2 cellular contexts compared by ENCODE assay signal in genomic region chr5:3123763-3124157, GRCh38.
TF ChIP-seq lines count a peak whose summit lies in the region.

No MANE protein-coding gene starts in this region.

TF ChIP-seq in H1, 55 proteins besides CTCF, POLR2A, EP300 and RAD21 (continued from another document):
- peak; percentile 91 for TF ChIP-seq CHD7 (IDR thresholded peaks at IDR 0.05; ENCODE audit: insufficient replicate concordance, low read length)

TF ChIP-seq in SK-N-SH treated with all-trans-retinoic acid at 6 μM for 48 hours, 23 proteins besides CTCF, POLR2A, EP300 and RAD21 (continued from another document):
- TF ChIP-seq ZNF8 (CRISPR knock-in tag; IDR thresholded peaks at IDR 0.05): no peak
- TF ChIP-seq ZC3H10 (CRISPR knock-in tag; IDR thresholded peaks at IDR 0.05): no peak
- TF ChIP-seq ISL1 (CRISPR knock-in tag; IDR thresholded peaks at IDR 0.05): no peak
- TF ChIP-seq, protein P1, sequence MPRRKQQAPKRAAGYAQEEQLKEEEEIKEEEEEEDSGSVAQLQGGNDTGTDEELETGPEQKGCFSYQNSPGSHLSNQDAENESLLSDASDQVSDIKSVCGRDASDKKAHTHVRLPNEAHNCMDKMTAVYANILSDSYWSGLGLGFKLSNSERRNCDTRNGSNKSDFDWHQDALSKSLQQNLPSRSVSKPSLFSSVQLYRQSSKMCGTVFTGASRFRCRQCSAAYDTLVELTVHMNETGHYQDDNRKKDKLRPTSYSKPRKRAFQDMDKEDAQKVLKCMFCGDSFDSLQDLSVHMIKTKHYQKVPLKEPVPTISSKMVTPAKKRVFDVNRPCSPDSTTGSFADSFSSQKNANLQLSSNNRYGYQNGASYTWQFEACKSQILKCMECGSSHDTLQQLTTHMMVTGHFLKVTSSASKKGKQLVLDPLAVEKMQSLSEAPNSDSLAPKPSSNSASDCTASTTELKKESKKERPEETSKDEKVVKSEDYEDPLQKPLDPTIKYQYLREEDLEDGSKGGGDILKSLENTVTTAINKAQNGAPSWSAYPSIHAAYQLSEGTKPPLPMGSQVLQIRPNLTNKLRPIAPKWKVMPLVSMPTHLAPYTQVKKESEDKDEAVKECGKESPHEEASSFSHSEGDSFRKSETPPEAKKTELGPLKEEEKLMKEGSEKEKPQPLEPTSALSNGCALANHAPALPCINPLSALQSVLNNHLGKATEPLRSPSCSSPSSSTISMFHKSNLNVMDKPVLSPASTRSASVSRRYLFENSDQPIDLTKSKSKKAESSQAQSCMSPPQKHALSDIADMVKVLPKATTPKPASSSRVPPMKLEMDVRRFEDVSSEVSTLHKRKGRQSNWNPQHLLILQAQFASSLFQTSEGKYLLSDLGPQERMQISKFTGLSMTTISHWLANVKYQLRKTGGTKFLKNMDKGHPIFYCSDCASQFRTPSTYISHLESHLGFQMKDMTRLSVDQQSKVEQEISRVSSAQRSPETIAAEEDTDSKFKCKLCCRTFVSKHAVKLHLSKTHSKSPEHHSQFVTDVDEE (CRISPR knock-in tag; IDR thresholded peaks at IDR 0.05): no peak
- no peak for TF ChIP-seq OSR1 (CRISPR knock-in tag; IDR thresholded peaks at IDR 0.05)
- no peak for TF ChIP-seq BACH2 (CRISPR knock-in tag; IDR thresholded peaks at IDR 0.05; ENCODE audit: borderline replicate concordance)
- no peak for TF ChIP-seq ZFP30 (CRISPR knock-in tag; IDR thresholded peaks at IDR 0.05)
- no peak for TF ChIP-seq ARNTL (CRISPR knock-in tag; IDR thresholded peaks at IDR 0.05; ENCODE audit: borderline replicate concordance, low read depth)
TF ChIP-seq in SK-N-SH treated with all-trans-retinoic acid at 6 μM for 48 hours: peak in this region for 0.
